Comparison of ENCODE assay signal across 21 cellular contexts in genomic region chr3:24451461-24452099, GRCh38. TPM values are rescaled to one million over a fixed set of nuclear protein-coding genes. Genes with fewer than 3 reads are reported as not detected.
DNase-seq lines count a peak whose midpoint lies in the region; ATAC-seq and TF ChIP-seq lines count a peak whose summit lies in the region.
"Had no signal": no experiment of that assay in that cellular context is flagged by ENCODE, and none has a peak within 500 bp of the region (broad histone marks: within the 10 kb centered on the region; RNA-seq: fewer than 3 reads in every experiment).

No MANE protein-coding gene starts in this region.

- no peak for TF ChIP-seq CTCF in mammary epithelial cell (conservative IDR thresholded peaks at IDR 0.05 in 1 of 2, IDR thresholded peaks at IDR 0.05 in 1 of 2; ENCODE audit: extremely low read depth in 1 of 2, insufficient read depth in 1 of 2, low read depth in 1 of 2, low read length in 2 of 2)
- no peak for TF ChIP-seq CTCF in liver (IDR thresholded peaks at IDR 0.05; ENCODE audit: low read depth, low read length, missing input control)
- TF ChIP-seq CTCF in stomach (IDR thresholded peaks at IDR 0.05) = no peak

- CTCF ChIA-PET in mammary epithelial cell (lab: Charles Lee; ENCODE audit: low non-redundant PET) = no interaction called here

- H3K36me3 ChIP-seq in mammary epithelial cell (ENCODE audit: insufficient read depth, low read length) (no peaks in the 10 kb centered on the region), liver (ENCODE audit: control insufficient read depth in 4 of 4, insufficient read depth in 3 of 4, low read depth in 1 of 4, low read length in 3 of 4) (no peaks in the 10 kb centered on the region), stomach (no peaks in the 10 kb centered on the region)
- H3K36me3 ChIP-seq: spleen, thyroid gland had no signal

- no peak for TF ChIP-seq EP300 in stomach (IDR thresholded peaks at IDR 0.05)

- BruUV-seq in mammary epithelial cell (replicated peaks; lab: Mats Ljungman, UMichigan) = no TSS peak

- H3K9me3 ChIP-seq in mammary epithelial cell (replicated peaks; ENCODE audit: insufficient read depth, low read length) (no peaks in the 10 kb centered on the region), liver (ENCODE audit: control insufficient read depth in 4 of 4, low read length in 3 of 4) (no peaks in the 10 kb centered on the region), stomach (no peaks in the 10 kb centered on the region)
- H3K9me3 ChIP-seq: spleen, thyroid gland had no signal

- intact Hi-C loops in mammary epithelial cell (cut with micrococcal nuclease) (no loop called here), stomach (cut with DNase I; ENCODE audit: low total_unique reads) (no loop called here)

- DNase-seq in SIG-M5 treated with dmso at 0.1 percent for 504 hours (lab: John Stamatoyannopoulos, UW; ENCODE audit: unreplicated experiment) = peak; percentile 8
- DNase-seq in SIG-M5 (lab: John Stamatoyannopoulos, UW) = no peak
- peak; percentile 18 for DNase-seq in mammary epithelial cell
- DNase-seq in stomach = no peak
- DNase-seq in OCI-M1 (lab: John Stamatoyannopoulos, UW) = no peak
- DNase-seq in activated CD4-positive, CD25-positive, alpha-beta regulatory T cell (lab: John Stamatoyannopoulos, UW) = no peak
- DNase-seq: caudate nucleus; effector CD4-positive, alpha-beta T cell; GM23248; hippocampal formation; KG1; NCI-H1092 treated with DMSO at 0.1 percent for 48 hours; NCI-H82; spleen; T-helper 17 cell; thyroid gland had no signal

- peak overlapping the region; percentile 0 for H3K4me2 ChIP-seq in mammary epithelial cell (ENCODE audit: insufficient read depth, low read depth, low read length)

- in situ Hi-C loops in mammary epithelial cell (cut with MboI; ENCODE audit: low sequenced_read_pairs in 2 of 2) = no loop called here

- TF ChIP-seq RAD21 in liver (IDR thresholded peaks at IDR 0.05) = peak; percentile 64 to 71

- WGBS in mammary epithelial cell (ENCODE audit: low coverage, missing lambda C conversion rate) = 93% methylated on average over 7 of the region's 7 CpGs
- 33% methylated on average over 7 of the region's 7 CpGs for WGBS in liver
- WGBS in stomach, 5 donors = 48 to 70% (median 54%) methylated on average over 7 of the region's 7 CpGs

- no peak overlapping the region for H3K27ac ChIP-seq in mammary epithelial cell (ENCODE audit: insufficient read depth, low read depth, low read length)
- H3K27ac ChIP-seq in liver (ENCODE audit: low read depth in 1 of 2, low read length in 2 of 2) = peak overlapping the region; percentile 80 to 89
- peak overlapping the region in 4 of 5 donors; percentile 18 to 49 (median 34) for H3K27ac ChIP-seq in stomach
- H3K27ac ChIP-seq: 22Rv1, GM23248, HL-60, spleen, thyroid gland had no signal

- H3K9ac ChIP-seq in mammary epithelial cell (ENCODE audit: insufficient read depth, low read length) (no peak overlapping the region), liver (ENCODE audit: low read depth in 1 of 2, low read length in 2 of 2) (peak overlapping the region in 1 of 2 donors; percentile 66)
- H3K9ac ChIP-seq: GM23248 had no signal

- TF ChIP-seq POLR2A in stomach (IDR thresholded peaks at IDR 0.05) = no peak

- no peak for ATAC-seq in GM19455 (IDR thresholded peaks at IDR 0.05; ENCODE audit: unreplicated experiment)
- ATAC-seq: activated T-helper 17 cell treated with anti-CD3 and anti-CD28 coated beads, Interleukin-2, amount 50 U/mL, for 72 hours; T-helper 17 cell had no signal

- H3K4me3 ChIP-seq in mammary epithelial cell (replicated peaks in 1 of 3; ENCODE audit: insufficient read depth in 1 of 3, low read depth in 2 of 3, low read length in 3 of 3) (no peak overlapping the region), liver (ENCODE audit: low read depth in 1 of 3, low read length in 3 of 3) (peak overlapping the region; percentile 34 to 50 (median 41)), stomach (no peak overlapping the region)
- H3K4me3 ChIP-seq: GM23248, spleen, thyroid gland had no signal

- dilution Hi-C loops in mammary epithelial cell (cut with HindIII; ENCODE audit: low sequenced_read_pairs) = no loop called here

- H3K4me1 ChIP-seq in mammary epithelial cell (ENCODE audit: insufficient read depth, low read length) (no peaks in the 10 kb centered on the region), liver (ENCODE audit: control insufficient read depth in 4 of 4, insufficient read depth in 4 of 4, low read length in 3 of 4) (peaks cover 7 to 29% (median 20%) of the 10 kb centered on the region in 4 donors), stomach (peaks cover 3 to 67% (median 46%) of the 10 kb centered on the region in 4 donors)
- H3K4me1 ChIP-seq: thyroid gland had no signal

- H4K20me1 ChIP-seq in mammary epithelial cell (ENCODE audit: insufficient read depth, low read length) = no peaks in the 10 kb centered on the region

- H3K27me3 ChIP-seq in mammary epithelial cell (ENCODE audit: insufficient read depth, low read length) = no peaks in the 10 kb centered on the region
- no peaks in the 10 kb centered on the region for H3K27me3 ChIP-seq in liver (ENCODE audit: control insufficient read depth in 4 of 4, insufficient read depth in 4 of 4, low read length in 3 of 4)
- no peaks in the 10 kb centered on the region for H3K27me3 ChIP-seq in stomach
- H3K27me3 ChIP-seq: spleen, thyroid gland had no signal

- no peaks in the 10 kb centered on the region for H3K79me2 ChIP-seq in mammary epithelial cell (ENCODE audit: insufficient read depth, low read length)

- H2AFZ ChIP-seq in mammary epithelial cell (ENCODE audit: low read depth, low read length) = no peak overlapping the region
- H2AFZ ChIP-seq: GM23248 had no signal

TF ChIP-seq in liver, 16 proteins besides CTCF, POLR2A, EP300 and RAD21 (continues in another document):
- TF ChIP-seq ATF3 (IDR thresholded peaks at IDR 0.05) = peak; percentile 76
- peak; percentile 99 for TF ChIP-seq NR2F2 (IDR thresholded peaks at IDR 0.05)
- peak; percentile 86 for TF ChIP-seq REST (IDR thresholded peaks at IDR 0.05)
- peak; percentile 92 for TF ChIP-seq HNF4G (IDR thresholded peaks at IDR 0.05)
- peak; percentile 69 for TF ChIP-seq ZBTB33 (IDR thresholded peaks at IDR 0.05)
- peak; percentile 98 to 99 for TF ChIP-seq RXRA (IDR thresholded peaks at IDR 0.05)
- peak; percentile 80 for TF ChIP-seq YY1 (IDR thresholded peaks at IDR 0.05)
- TF ChIP-seq SP1 (IDR thresholded peaks at IDR 0.05) = peak; percentile 97
- no peak for TF ChIP-seq GABPA (IDR thresholded peaks at IDR 0.05 in 1 of 2, conservative IDR thresholded peaks at IDR 0.05 in 1 of 2)
- TF ChIP-seq HNF4A (conservative IDR thresholded peaks at IDR 0.05) = peak; percentile 96 to 99
- TF ChIP-seq FOXA1 (IDR thresholded peaks at IDR 0.05) = peak; percentile 31
- peak; percentile 93 to 96 for TF ChIP-seq JUND (IDR thresholded peaks at IDR 0.05)
- TF ChIP-seq FOXA2 (IDR thresholded peaks at IDR 0.05) = peak; percentile 35
- TF ChIP-seq TAF1 (conservative IDR thresholded peaks at IDR 0.05) = peak; percentile 96

RNA-seq across cellular contexts. Expression of gene THRB, which starts 43.1 kb away (rescaled TPM):
- 10 to 100 TPM; 13.1 to 16.3 TPM for total RNA-seq in mammary epithelial cell
- polyA plus RNA-seq in mammary epithelial cell = 4.0 TPM
- polyA minus RNA-seq in mammary epithelial cell = 4.0 TPM
- total RNA-seq in liver = 10 to 100 TPM; 10.8 to 23.9 TPM
- polyA plus RNA-seq in liver = 1 to 10 TPM; 5.9 to 7.8 TPM
- total RNA-seq in stomach = 10 to 100 TPM in 4 of 5 donors, 1 to 10 TPM in 1; 6.1 to 47.3 (median 25.0) TPM
- 1 to 10 TPM; 3.6 to 7.1 (median 5.7) TPM for polyA plus RNA-seq in stomach
- total RNA-seq: activated T-helper 17 cell treated with anti-CD3 and anti-CD28 coated beads, Interleukin-2, amount 50 U/mL, for 72 hours had no signal

Comparison
In these comparisons a context has a peak if more than half of its experiments do, and no peak if none do; other contexts are left out.
1. DNase-seq: peak in SIG-M5 treated with dmso at 0.1 percent for 504 hours (single experiment) and mammary epithelial cell (single experiment); none in SIG-M5 (single experiment), stomach (single experiment), OCI-M1 (single experiment) and activated CD4-positive, CD25-positive, alpha-beta regulatory T cell (0 of 4).
2. H3K4me3 ChIP-seq: peak in liver (3 of 3); none in mammary epithelial cell (0 of 3) and stomach (0 of 4).